8 cellular contexts compared by ENCODE assay signal in genomic region chr6:89145962-89146747, GRCh38. TPM values are rescaled to one million over a fixed set of nuclear protein-coding genes. Genes with fewer than 3 reads are reported as not detected.
A peak's percentile ranks its signal among the peaks of the same experiment; 100 is the strongest.
DNase-seq lines count a peak whose midpoint lies in the region; TF ChIP-seq lines count a peak whose summit lies in the region.

PM20D2 (plus strand) TSS chr6:89146055; CDS start chr6:89146145, 90 bp downstream.

- TF ChIP-seq CTCF in GM10248 (IDR thresholded peaks at IDR 0.05; ENCODE audit: control extremely low read depth, extremely low read depth, low read depth, missing control alignments) (no peak), sigmoid colon (IDR thresholded peaks at IDR 0.05) (no peak)

- WGBS in sigmoid colon, 2 donors: 0 to 1% methylated on average over 103 of the region's 103 CpGs

- no peaks in the 10 kb centered on the region for H3K9me3 ChIP-seq in sigmoid colon

- peak within 1 kb of the TSS; percentile 75 to 91 (median 82) for H3K4me3 ChIP-seq in sigmoid colon

- peak in 1 of 2 donors; percentile 19 for TF ChIP-seq POLR2A in sigmoid colon (IDR thresholded peaks at IDR 0.05)

- DNase-seq in GM10248 (ENCODE audit: extremely low spot score) (peak; percentile 83), H4 (ENCODE audit: low spot score) (peak; percentile 4), LoVo (ENCODE audit: low spot score) (peak; percentile 73), T-helper 1 cell (peak; percentile 14 to 55 (median 40)), amygdala (lab: John Stamatoyannopoulos, UW) (peak in 42 of 56 donors; percentile 6 to 71 (median 38)), hepatic stellate cell (ENCODE audit: low spot score) (peak; percentile 60), sigmoid colon (peak; percentile 83), OCI-M2 (lab: John Stamatoyannopoulos, UW; ENCODE audit: unreplicated experiment) (no peak)

- peaks cover 0 to under 1% (median 0%) of the 10 kb centered on the region in 4 donors for H3K36me3 ChIP-seq in sigmoid colon

- TF ChIP-seq EP300 in sigmoid colon (IDR thresholded peaks at IDR 0.05): no peak

- intact Hi-C loops in sigmoid colon (cut with DNase I): loop anchor here (2.0 to 5.0 kb wide), 4 partner anchors 15 to 124 kb away; partner anchors contain the start of gene PNRC1

- peak within 1 kb of the TSS; percentile 92 to 95 (median 93) for H3K27ac ChIP-seq in sigmoid colon

- POLR2A ChIA-PET in GM10248 (lab: Yijun Ruan, JAX): interaction anchor here (1.9 kb wide), 1 partner anchor 65 kb away, joined by 17 read pairs; the partner anchor contains the start of gene PNRC1

- CTCF ChIA-PET in GM10248 (lab: Yijun Ruan, JAX): interaction anchor here (1.0 to 2.5 kb wide), 7 partner anchors 9 to 164 kb away, joined by 3 to 7 read pairs (median 4); no protein-coding TSS in a partner anchor

- H3K4me1 ChIP-seq in sigmoid colon: peaks cover 0 to 36% (median 31%) of the 10 kb centered on the region in 4 donors

- no peaks in the 10 kb centered on the region for H3K27me3 ChIP-seq in sigmoid colon

RNA-seq across cellular contexts. Expression of gene PM20D2, which starts in this region (rescaled TPM):
- total RNA-seq in H4 (2014; rRNA removed; shearing (Covaris generic)): 4.7 and 4.9 TPM in 2 replicates
- total RNA-seq in sigmoid colon: 10 to 100 TPM; 20.3 to 48.5 (median 23.9) TPM
- 10 to 100 TPM in 1 of 3 donors, 1 to 10 TPM in 2; 4.2 to 10.2 (median 8.1) TPM for polyA plus RNA-seq in sigmoid colon
